In the genomic region with DNA sequence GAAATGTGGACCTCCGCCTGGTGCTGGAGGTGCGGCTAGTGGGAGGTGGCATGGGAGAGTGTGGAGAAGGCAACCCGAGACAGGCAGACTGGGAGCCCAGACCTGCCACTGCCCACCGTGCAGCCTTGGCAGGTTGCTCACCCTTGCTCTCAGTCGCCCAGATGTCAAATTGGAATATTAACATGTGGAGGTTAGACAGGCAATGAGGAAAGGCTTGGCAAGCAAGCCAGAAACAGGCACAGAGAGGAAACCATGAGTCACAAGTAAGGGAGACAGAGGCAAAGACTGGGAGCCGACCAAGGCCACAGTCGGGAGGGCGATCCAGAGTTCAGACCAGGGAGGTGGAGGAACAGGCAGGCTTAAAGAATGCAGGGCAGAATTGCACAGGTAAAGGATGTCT, we compare ENCODE assay signal across 18 cellular contexts.
A peak's percentile ranks its signal among the peaks of the same experiment; 100 is the strongest.
DNase-seq lines count a peak whose midpoint lies in the region; ATAC-seq, FAIRE-seq and TF ChIP-seq lines count a peak whose summit lies in the region.
"Had no signal": no experiment of that assay in that cellular context is flagged by ENCODE, and none has a peak within 500 bp of the region (broad histone marks: within the 10 kb centered on the region; RNA-seq: fewer than 3 reads in every experiment).

No MANE protein-coding gene starts in this region.

- ATAC-seq in heart left ventricle, result peak in 3 of 4 donors; percentile 68 to 86 (median 84)
- no peak for ATAC-seq in Right ventricle myocardium superior (ENCODE audit: poor library complexity)
- ATAC-seq in left cardiac atrium, result peak; percentile 57 to 89
- no peak for ATAC-seq in HG02610 (IDR thresholded peaks at IDR 0.05; ENCODE audit: unreplicated experiment)
- ATAC-seq in GM21825 (IDR thresholded peaks at IDR 0.05; ENCODE audit: unreplicated experiment), result no peak

- H3K4me1 ChIP-seq in heart left ventricle, result peaks cover 0 to 21% (median 0%) of the 10 kb centered on the region in 12 donors
- no peaks in the 10 kb centered on the region for H3K4me1 ChIP-seq in effector memory CD4-positive, alpha-beta T cell (ENCODE audit: control insufficient read depth, insufficient read depth, low read length, poor library complexity, severe bottlenecking)

- no peak for FAIRE-seq in urothelium cell line (lab: Jason Lieb, UNC)
- FAIRE-seq: A204.1, GM12891 had no signal

- intact Hi-C loops in heart left ventricle (cut with DNase I) (no loop called here), Right ventricle myocardium superior (cut with DNase I) (no loop called here), left cardiac atrium (cut with DNase I) (no loop called here)

- TF ChIP-seq POLR2A in heart left ventricle (IDR thresholded peaks at IDR 0.05), result no peak

- H3K36me3 ChIP-seq in heart left ventricle, result no peaks in the 10 kb centered on the region
- no peaks in the 10 kb centered on the region for H3K36me3 ChIP-seq in effector memory CD4-positive, alpha-beta T cell (ENCODE audit: control insufficient read depth, insufficient read depth, low read length)
- H3K36me3 ChIP-seq: neutrophil, upper lobe of left lung had no signal

- DNase-seq in heart left ventricle (peak in 2 of 5 donors; percentile 25 to 47), Right ventricle myocardium superior (no peak), astrocyte of the spinal cord (ENCODE audit: low read depth, low spot score) (peak; percentile 81), left cardiac atrium (peak; percentile 57), urothelium cell line (ENCODE audit: low spot score) (peak; percentile 18)
- DNase-seq in effector memory CD4-positive, alpha-beta T cell, result no peak
- DNase-seq: activated naive CD4-positive, alpha-beta T cell treated with anti-CD3 and anti-CD28 coated beads, Interleukin-2, amount 10 ng/mL, durations not matched to agents 7 days and 5 days; hippocampal formation; NCI-H1092; PC-9; T-helper 9 cell; upper lobe of left lung had no signal

- in situ Hi-C loops in astrocyte of the spinal cord (cut with HindIII; ENCODE audit: low sequenced_read_pairs), result no loop called here

- no peak overlapping the region for H3K4me3 ChIP-seq in heart left ventricle
- H3K4me3 ChIP-seq in astrocyte of the spinal cord (ENCODE audit: low read depth, low read length), result no peak overlapping the region
- no peak overlapping the region for H3K4me3 ChIP-seq in effector memory CD4-positive, alpha-beta T cell (ENCODE audit: insufficient read depth, low read depth, low read length, poor library complexity, severe bottlenecking)
- H3K4me3 ChIP-seq: lung, PC-9, upper lobe of left lung had no signal

- no peaks in the 10 kb centered on the region for H3K27me3 ChIP-seq in heart left ventricle
- H3K27me3 ChIP-seq in effector memory CD4-positive, alpha-beta T cell (replicated peaks; ENCODE audit: control insufficient read depth, insufficient read depth, low read length, poor library complexity, severe bottlenecking), result no peaks in the 10 kb centered on the region
- H3K27me3 ChIP-seq: neutrophil, upper lobe of left lung had no signal

- WGBS in heart left ventricle, 4 donors, result 69 to 78% (median 70%) methylated on average over 8 of the region's 8 CpGs

- no peak for TF ChIP-seq CTCF in heart left ventricle (IDR thresholded peaks at IDR 0.05)
- TF ChIP-seq CTCF in astrocyte of the spinal cord (IDR thresholded peaks at IDR 0.05; ENCODE audit: low read depth, low read length), result no peak

- H3K9me3 ChIP-seq in heart left ventricle, result no peaks in the 10 kb centered on the region
- H3K9me3 ChIP-seq in effector memory CD4-positive, alpha-beta T cell (ENCODE audit: control insufficient read depth, low read length), result no peaks in the 10 kb centered on the region
- H3K9me3 ChIP-seq: neutrophil, upper lobe of left lung had no signal

- H3K27ac ChIP-seq in heart left ventricle, result no peak overlapping the region
- no peak overlapping the region for H3K27ac ChIP-seq in effector memory CD4-positive, alpha-beta T cell (ENCODE audit: insufficient read depth, low read length, poor library complexity, severe bottlenecking)
- H3K27ac ChIP-seq: neutrophil, PC-9, upper lobe of left lung had no signal

Comparison
In these comparisons a context has a peak if more than half of its experiments do, and no peak if none do; other contexts are left out.
1. ATAC-seq: peak in heart left ventricle (3 of 4) and left cardiac atrium (2 of 2); none in Right ventricle myocardium superior (single experiment), HG02610 (single experiment) and GM21825 (single experiment).
2. DNase-seq: peak in astrocyte of the spinal cord (single experiment), left cardiac atrium (single experiment) and urothelium cell line (single experiment); none in Right ventricle myocardium superior (single experiment) and effector memory CD4-positive, alpha-beta T cell (0 of 3).